ENCODE assay signal across 8 cellular contexts in the genomic region with DNA sequence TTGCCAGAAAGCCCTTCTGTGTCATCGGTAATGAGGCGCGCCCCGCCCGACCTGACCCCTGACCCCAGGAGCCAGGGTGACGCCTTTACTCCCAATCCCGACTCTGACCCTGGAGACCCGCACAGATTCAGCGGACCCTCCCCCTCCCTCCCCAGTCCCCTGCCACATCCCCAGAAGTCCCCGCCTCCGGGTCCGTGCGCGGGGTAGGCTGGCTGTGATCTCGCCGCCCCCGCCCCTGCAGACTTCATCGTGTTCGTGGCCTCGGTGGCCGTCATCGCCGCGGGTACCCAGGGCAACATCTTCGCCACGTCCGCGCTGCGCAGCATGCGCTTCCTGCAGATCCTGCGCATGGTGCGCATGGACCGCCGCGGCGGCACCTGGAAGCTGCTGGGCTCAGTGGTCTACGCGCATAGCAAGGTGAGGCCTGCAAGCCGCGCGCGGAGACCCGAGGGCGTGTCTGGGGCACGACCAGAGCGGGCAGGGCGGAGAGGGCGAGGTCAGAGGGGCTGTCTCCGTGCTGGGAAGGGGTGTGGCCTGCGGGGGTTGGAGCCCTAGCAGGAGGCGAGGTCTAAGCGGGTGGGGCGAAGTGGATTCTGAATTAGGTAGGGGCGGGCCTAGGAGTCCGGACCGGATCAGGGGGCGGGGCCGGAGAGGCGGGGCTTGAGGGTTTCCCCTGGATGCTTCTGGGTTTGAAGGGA. TPM values are rescaled to one million over a fixed set of nuclear protein-coding genes. Genes with fewer than 3 reads are reported as not detected.
A peak's percentile ranks its signal among the peaks of the same experiment; 100 is the strongest.
DNase-seq lines count a peak whose midpoint lies in the region; ATAC-seq and TF ChIP-seq lines count a peak whose summit lies in the region.

No MANE protein-coding gene starts in this region.

- no peak overlapping the region for H3K27ac Mint-ChIP-seq in HFFc6
- H3K27ac Mint-ChIP-seq in activated naive CD8-positive, alpha-beta T cell treated with anti-CD3 and anti-CD28 coated beads, Interleukin-2, amount 10 ng/mL, durations not matched to agents 7 days and 5 days: peak overlapping the region; percentile 80

- H3K4me3 Mint-ChIP-seq in HFFc6: peak overlapping the region; percentile 53; the same call in 1 of the 2 replicates
- peak overlapping the region; percentile 78 for H3K4me3 Mint-ChIP-seq in activated naive CD8-positive, alpha-beta T cell treated with anti-CD3 and anti-CD28 coated beads, Interleukin-2, amount 10 ng/mL, durations not matched to agents 7 days and 5 days

- no peak for TF ChIP-seq CTCF in HFFc6 (IDR thresholded peaks at IDR 0.05)
- TF ChIP-seq CTCF in RWPE1 (conservative IDR thresholded peaks at IDR 0.05; ENCODE audit: low read depth): no peak

- no peak overlapping the region for H3K27ac ChIP-seq in RWPE1

- ATAC-seq in activated naive CD8-positive, alpha-beta T cell treated with anti-CD3 and anti-CD28 coated beads, Interleukin-2, amount 10 ng/mL, durations not matched to agents 7 days and 5 days (ENCODE audit: low read depth): peak; percentile 93
- no peak for ATAC-seq in GM21367 (IDR thresholded peaks at IDR 0.05; ENCODE audit: unreplicated experiment)

- no peaks in the 10 kb centered on the region for H3K9me3 Mint-ChIP-seq in HFFc6
- no peaks in the 10 kb centered on the region for H3K9me3 Mint-ChIP-seq in activated naive CD8-positive, alpha-beta T cell treated with anti-CD3 and anti-CD28 coated beads, Interleukin-2, amount 10 ng/mL, durations not matched to agents 7 days and 5 days

- H3K4me1 Mint-ChIP-seq in HFFc6 (ENCODE audit: low read depth): no peaks in the 10 kb centered on the region
- H3K4me1 Mint-ChIP-seq in activated naive CD8-positive, alpha-beta T cell treated with anti-CD3 and anti-CD28 coated beads, Interleukin-2, amount 10 ng/mL, durations not matched to agents 7 days and 5 days: peaks cover 9% of the 10 kb centered on the region

- POLR2A ChIA-PET in RWPE1 (lab: Yijun Ruan, JAX; ENCODE audit: low non-redundant PET): no interaction called here
- POLR2A ChIA-PET in activated naive CD8-positive, alpha-beta T cell treated with anti-CD3 and anti-CD28 coated beads, Interleukin-2, amount 10 ng/mL, durations not matched to agents 7 days and 5 days (lab: Charles Lee): interaction anchor here (0.5 to 2.0 kb wide), 4 partner anchors 21 to 424 kb away, joined by 3 to 6 read pairs (median 4); no protein-coding TSS in a partner anchor

- no peaks in the 10 kb centered on the region for H3K36me3 Mint-ChIP-seq in HFFc6 (ENCODE audit: low read depth)
- H3K36me3 Mint-ChIP-seq in activated naive CD8-positive, alpha-beta T cell treated with anti-CD3 and anti-CD28 coated beads, Interleukin-2, amount 10 ng/mL, durations not matched to agents 7 days and 5 days: no peaks in the 10 kb centered on the region

- H3K27me3 Mint-ChIP-seq in HFFc6 (ENCODE audit: insufficient read depth): peaks cover 48% of the 10 kb centered on the region
- no peaks in the 10 kb centered on the region for H3K27me3 Mint-ChIP-seq in activated naive CD8-positive, alpha-beta T cell treated with anti-CD3 and anti-CD28 coated beads, Interleukin-2, amount 10 ng/mL, durations not matched to agents 7 days and 5 days

- CTCF ChIA-PET in RWPE1 (lab: Yijun Ruan, JAX): interaction anchor here (0.7 kb wide), 1 partner anchor 47 kb away, joined by 5 read pairs; no protein-coding TSS in a partner anchor

- DNase-seq in EL (peak; percentile 45), HFFc6 (no peak), RWPE1 (ENCODE audit: low spot score) (peak; percentile 72), iPS-NIHi11 (ENCODE audit: low spot score) (peak; percentile 93), NCI-H1930 (lab: John Stamatoyannopoulos, UW) (no peak)
- peak; percentile 92 for DNase-seq in activated naive CD8-positive, alpha-beta T cell treated with anti-CD3 and anti-CD28 coated beads, Interleukin-2, amount 10 ng/mL, durations not matched to agents 7 days and 5 days
- peak; percentile 79 for DNase-seq in stimulated activated CD4-positive, alpha-beta T cell treated with anti-CD3 and anti-CD28 coated beads, Interleukin-2, amount 100 ng/mL, for 48 hours

RNA-seq across cellular contexts. Expression of a gene that starts 34.8 kb away (rescaled TPM):
- total RNA-seq in HFFc6 (2021; fragmentation: NEBNext Ultra II Directional; extraction: Animal tissue kit (Norgen Biotek cat#: 25700)): under 1 TPM in 1 of 6 experiments, not detected in 5; 0.05 TPM
- total RNA-seq in activated naive CD8-positive, alpha-beta T cell treated with anti-CD3 and anti-CD28 coated beads, Interleukin-2, amount 10 ng/mL, durations not matched to agents 7 days and 5 days: 1 to 10 TPM; 1.2 to 1.5 TPM

RNA-seq across cellular contexts. Expression of a gene that starts 43.8 kb away (rescaled TPM):
- total RNA-seq in HFFc6 (2021; fragmentation: NEBNext Ultra II Directional; extraction: Animal tissue kit (Norgen Biotek cat#: 25700)): 1 to 10 TPM; 1.7 to 5.3 (median 3.8) TPM
- 10 to 100 TPM; 13.1 to 15.0 TPM for total RNA-seq in activated naive CD8-positive, alpha-beta T cell treated with anti-CD3 and anti-CD28 coated beads, Interleukin-2, amount 10 ng/mL, durations not matched to agents 7 days and 5 days

Comparison
In these comparisons a context has a peak if more than half of its experiments do, and no peak if none do; other contexts are left out.
1. DNase-seq: peak in EL (single experiment), RWPE1 (single experiment), activated naive CD8-positive, alpha-beta T cell treated with anti-CD3 and anti-CD28 coated beads, Interleukin-2, amount 10 ng/mL, durations not matched to agents 7 days and 5 days (single experiment), iPS-NIHi11 (single experiment) and stimulated activated CD4-positive, alpha-beta T cell treated with anti-CD3 and anti-CD28 coated beads, Interleukin-2, amount 100 ng/mL, for 48 hours (2 of 2); none in HFFc6 (single experiment) and NCI-H1930 (0 of 2).